ENCODE assay signal across 33 cellular contexts in genomic region chr17:48735057-48735341, GRCh38. TPM values are rescaled to one million over a fixed set of nuclear protein-coding genes. Genes with fewer than 3 reads are reported as not detected.
"Had no signal": no experiment of that assay in that cellular context is flagged by ENCODE, and none has a peak within 500 bp of the region (broad histone marks: within the 10 kb centered on the region; RNA-seq: fewer than 3 reads in every experiment).

No MANE protein-coding gene starts in this region.

- DNase-seq: activated CD4-positive, alpha-beta memory T cell treated with anti-CD3 and anti-CD28 coated beads for 36 hours; activated CD4-positive, alpha-beta T cell treated with anti-CD3 and anti-CD28 coated beads for 48 hours; activated CD8-positive, alpha-beta memory T cell treated with anti-CD3 and anti-CD28 coated beads, Interleukin-2, amount 50 U/mL, for 4 hours; activated gamma-delta T cell treated with Interleukin-2 at 50 U/mL for 16 hours; activated naive CD4-positive, alpha-beta T cell treated with anti-CD3 and anti-CD28 coated beads, Interleukin-2, amount 50 U/mL, for 16 hours; activated T-cell treated with anti-CD3 and anti-CD28 coated beads, Interleukin-2, amount 50 U/mL, for 1 hour; amniotic stem cell; brain microvascular endothelial cell; caudate nucleus; esophagus squamous epithelium; foreskin melanocyte; heart right ventricle; left ventricle myocardium inferior; mesendoderm; retina; stimulated activated CD4-positive, alpha-beta T cell treated with anti-CD3 and anti-CD28 coated beads, Interleukin-15, amount 100 ng/mL, for 24 hours; stimulated activated CD4-positive, alpha-beta T cell treated with anti-CD3 and anti-CD28 coated beads, Interleukin-2, amount 100 ng/mL, for 24 hours; stimulated activated naive B cell treated with anti-CD40 and anti-IgM and Interleukin-4, amounts not matched to agents 10 μg/mL and 1 μg/mL and 100 μg/mL, for 72 hours; stomach; T-helper 9 cell; tibial artery; WERI-Rb-1 had no signal

- H3K4me3 ChIP-seq: esophagus squamous epithelium, heart right ventricle, left ventricle myocardium inferior, lung, stomach, tibial artery had no signal

- H3K9me3 ChIP-seq: esophagus squamous epithelium, heart right ventricle, left ventricle myocardium inferior, neutrophil, stomach, tibial artery had no signal

- H3K27ac ChIP-seq: brain microvascular endothelial cell, esophagus squamous epithelium, heart right ventricle, left ventricle myocardium inferior, neutrophil, stomach, tibial artery, WERI-Rb-1 had no signal

- H3K36me3 ChIP-seq: brain microvascular endothelial cell, esophagus squamous epithelium, heart right ventricle, left ventricle myocardium inferior, neutrophil, stomach, tibial artery, WERI-Rb-1 had no signal

- ATAC-seq: activated CD4-positive, CD25-positive, alpha-beta regulatory T cell treated with anti-CD3 and anti-CD28 coated beads, Interleukin-2, amount 50 U/mL, for 24 hours; heart right ventricle; stimulated activated naive B cell treated with anti-CD40 and anti-IgM and Interleukin-4, amounts not matched to agents 10 μg/mL and 1 μg/mL and 100 μg/mL, for 72 hours had no signal

RNA-seq across cellular contexts. Expression of gene HOXB13, which starts 6.4 kb away (rescaled TPM):
- total RNA-seq: activated CD4-positive, alpha-beta memory T cell treated with anti-CD3 and anti-CD28 coated beads for 36 hours; activated CD8-positive, alpha-beta memory T cell treated with anti-CD3 and anti-CD28 coated beads for 36 hours; activated T-helper 1 cell treated with anti-CD3 and anti-CD28 coated beads, Interleukin-12 subunit alpha, Interleukin-12 subunit beta, Interleukin-2, Interleukin-4 antibody, amounts not matched to agents 30 ng/mL and 10 ng/mL and 1 ng/mL, durations not matched to agents 14 hours and 24 hours and 36 hours; astrocyte; esophagus squamous epithelium; glomerular endothelial cell; heart right ventricle; left ventricle myocardium inferior; lung; osteocyte; posterior vena cava; ureter had no signal

RNA-seq across cellular contexts. Expression of gene PRAC2, which starts 12.0 kb away (rescaled TPM):
- total RNA-seq: activated CD4-positive, alpha-beta memory T cell treated with anti-CD3 and anti-CD28 coated beads for 36 hours; activated CD8-positive, alpha-beta memory T cell treated with anti-CD3 and anti-CD28 coated beads for 36 hours; activated T-helper 1 cell treated with anti-CD3 and anti-CD28 coated beads, Interleukin-12 subunit alpha, Interleukin-12 subunit beta, Interleukin-2, Interleukin-4 antibody, amounts not matched to agents 30 ng/mL and 10 ng/mL and 1 ng/mL, durations not matched to agents 14 hours and 24 hours and 36 hours; astrocyte; esophagus squamous epithelium; glomerular endothelial cell; heart right ventricle; left ventricle myocardium inferior; lung; mucosa of gallbladder; osteocyte; posterior vena cava; stomach; ureter had no signal

RNA-seq across cellular contexts. Expression of gene PRAC1, which starts 12.7 kb away (rescaled TPM):
- total RNA-seq: activated CD4-positive, alpha-beta memory T cell treated with anti-CD3 and anti-CD28 coated beads for 36 hours; activated CD8-positive, alpha-beta memory T cell treated with anti-CD3 and anti-CD28 coated beads for 36 hours; activated T-helper 1 cell treated with anti-CD3 and anti-CD28 coated beads, Interleukin-12 subunit alpha, Interleukin-12 subunit beta, Interleukin-2, Interleukin-4 antibody, amounts not matched to agents 30 ng/mL and 10 ng/mL and 1 ng/mL, durations not matched to agents 14 hours and 24 hours and 36 hours; astrocyte; esophagus squamous epithelium; glomerular endothelial cell; heart right ventricle; left ventricle myocardium inferior; lung; mucosa of gallbladder; osteocyte; posterior vena cava; stomach; ureter had no signal
